16 cellular contexts compared by ENCODE assay signal in genomic region chr18:55879331-55879730, GRCh38.
DNase-seq lines count a peak whose midpoint lies in the region; ATAC-seq and TF ChIP-seq lines count a peak whose summit lies in the region.
"Had no signal": no experiment of that assay in that cellular context is flagged by ENCODE, and none has a peak within 500 bp of the region (broad histone marks: within the 10 kb centered on the region; RNA-seq: fewer than 3 reads in every experiment).

No MANE protein-coding gene starts in this region.

- H3K4me3 Mint-ChIP-seq in WTC11 = no peak overlapping the region
- H3K4me3 Mint-ChIP-seq: CD8-positive, alpha-beta memory T cell; GM23338 had no signal

- no TSS peak for BruUV-seq in PC-3 (replicated peaks; lab: Mats Ljungman, UMichigan)

- no peak overlapping the region for H3K9ac ChIP-seq in adipocyte (ENCODE audit: low read length)
- H3K9ac ChIP-seq in PC-3 (ENCODE audit: low read length) = no peak overlapping the region
- H3K9ac ChIP-seq: BLaER1 had no signal

- ATAC-seq in WTC11 (no peak), PC-3 (no peak), GM21825 (IDR thresholded peaks at IDR 0.05; ENCODE audit: unreplicated experiment) (no peak)
- ATAC-seq: GM23338 had no signal

- no peak overlapping the region for H2AFZ ChIP-seq in osteoblast (ENCODE audit: low read length)
- no peak overlapping the region for H2AFZ ChIP-seq in PC-3 (ENCODE audit: low read length)
- H2AFZ ChIP-seq: GM23338 had no signal

- no peaks in the 10 kb centered on the region for H3F3A ChIP-seq in PC-3 (ENCODE audit: low read length, unreplicated experiment)

- H3K9me2 ChIP-seq in PC-3 (replicated peaks; ENCODE audit: low read length) = no peaks in the 10 kb centered on the region

- H3K9me3 ChIP-seq in adipocyte (ENCODE audit: control insufficient read depth, low read length) (no peaks in the 10 kb centered on the region), osteoblast (ENCODE audit: low read depth, low read length) (no peaks in the 10 kb centered on the region), PC-3 (ENCODE audit: low read length) (no peaks in the 10 kb centered on the region)
- H3K9me3 ChIP-seq: BLaER1 had no signal

- intact Hi-C loops in PC-3 (cut with micrococcal nuclease) = no loop called here

- H3K79me2 ChIP-seq in osteoblast (ENCODE audit: insufficient read depth, low read length) (no peaks in the 10 kb centered on the region), PC-3 (ENCODE audit: low read length) (no peaks in the 10 kb centered on the region)

- H4K20me1 ChIP-seq in osteoblast (ENCODE audit: insufficient read depth, low read length) = no peaks in the 10 kb centered on the region
- H4K20me1 ChIP-seq in PC-3 (ENCODE audit: low read length) = no peaks in the 10 kb centered on the region
- H4K20me1 ChIP-seq: BLaER1 had no signal

- no peaks in the 10 kb centered on the region for H3K36me3 ChIP-seq in adipocyte (ENCODE audit: control insufficient read depth, insufficient read depth, low read length, severe bottlenecking)
- H3K36me3 ChIP-seq in osteoblast (ENCODE audit: insufficient read depth, low read length) = no peaks in the 10 kb centered on the region
- H3K36me3 ChIP-seq in PC-3 (ENCODE audit: low read depth, low read length) = no peaks in the 10 kb centered on the region
- H3K36me3 ChIP-seq: BLaER1 had no signal

- POLR2A ChIA-PET in WTC11 (lab: Charles Lee) = no interaction called here
- POLR2A ChIA-PET in PC-3 (lab: Charles Lee; ENCODE audit: unreplicated experiment) = no interaction called here

- DNase-seq in AG20443 (ENCODE audit: low spot score) (peak; percentile 18), adipocyte (ENCODE audit: low read depth) (peak; percentile 19), fibroblast of peridontal ligament (ENCODE audit: extremely low read depth) (peak; percentile 43), osteoblast (ENCODE audit: insufficient read length, low spot score, missing footprints) (peak; percentile 39), COLO668 (lab: John Stamatoyannopoulos, UW; ENCODE audit: unreplicated experiment) (no peak), WTC11 (ENCODE audit: low spot score) (no peak), PC-3 (no peak)
- DNase-seq: AML-193; CD8-positive, alpha-beta memory T cell; DMS53; H7; KBM-7 had no signal

- no peaks in the 10 kb centered on the region for H3K36me3 Mint-ChIP-seq in WTC11
- H3K36me3 Mint-ChIP-seq: CD8-positive, alpha-beta memory T cell had no signal

- no peaks in the 10 kb centered on the region for H3K27me3 ChIP-seq in adipocyte (replicated peaks; ENCODE audit: control insufficient read depth, insufficient read depth, low read length)
- no peaks in the 10 kb centered on the region for H3K27me3 ChIP-seq in osteoblast (ENCODE audit: insufficient read depth, low read length)
- no peaks in the 10 kb centered on the region for H3K27me3 ChIP-seq in PC-3 (ENCODE audit: low read length)
- H3K27me3 ChIP-seq: BLaER1 had no signal

- H3K27me3 Mint-ChIP-seq in WTC11 (ENCODE audit: low read depth) = no peaks in the 10 kb centered on the region
- H3K27me3 Mint-ChIP-seq: CD8-positive, alpha-beta memory T cell had no signal

- H3K4me1 ChIP-seq in adipocyte (ENCODE audit: control insufficient read depth, insufficient read depth, low read length) = peaks cover 11% of the 10 kb centered on the region
- peaks cover 13% of the 10 kb centered on the region for H3K4me1 ChIP-seq in osteoblast (ENCODE audit: insufficient read depth, low read length)
- no peaks in the 10 kb centered on the region for H3K4me1 ChIP-seq in PC-3 (ENCODE audit: insufficient read depth, low read length)

- no peak overlapping the region for H3K27ac Mint-ChIP-seq in WTC11
- H3K27ac Mint-ChIP-seq: CD8-positive, alpha-beta memory T cell; GM23338 had no signal

- H3K4me2 ChIP-seq in osteoblast (ENCODE audit: insufficient read depth, low read length) = peak overlapping the region; percentile 21
- H3K4me2 ChIP-seq in PC-3 (ENCODE audit: low read length) = no peak overlapping the region
- H3K4me2 ChIP-seq: BLaER1, GM23338 had no signal

- peaks cover 7% of the 10 kb centered on the region for H3K4me1 Mint-ChIP-seq in WTC11
- H3K4me1 Mint-ChIP-seq: CD8-positive, alpha-beta memory T cell had no signal

- H3K27ac ChIP-seq in osteoblast (ENCODE audit: low read depth, low read length) (peak overlapping the region; percentile 54), PC-3 (ENCODE audit: low read length) (no peak overlapping the region)
- H3K27ac ChIP-seq: 22Rv1, BLaER1 had no signal

- H3K4me3 ChIP-seq in adipocyte (ENCODE audit: low read length) (no peak overlapping the region), osteoblast (ENCODE audit: insufficient read depth, low read length) (no peak overlapping the region), PC-3 (ENCODE audit: low read length) (no peak overlapping the region)
- H3K4me3 ChIP-seq: BLaER1, GM23338 had no signal

- no peaks in the 10 kb centered on the region for H3K9me3 Mint-ChIP-seq in WTC11
- H3K9me3 Mint-ChIP-seq: GM23338 had no signal

- CTCF ChIA-PET in WTC11 (lab: Charles Lee) = no interaction called here
- CTCF ChIA-PET in PC-3 (lab: Charles Lee) = no interaction called here

- TF ChIP-seq CTCF in osteoblast (IDR thresholded peaks at IDR 0.05; ENCODE audit: extremely low read depth, low read depth, low read length) (no peak), WTC11 (IDR thresholded peaks at IDR 0.05) (no peak), PC-3 (conservative IDR thresholded peaks at IDR 0.05; ENCODE audit: low read depth, low read length) (no peak)

TF ChIP-seq in WTC11, 78 proteins besides CTCF, POLR2A, EP300 and RAD21:
- TF ChIP-seq CDX4 (CRISPR knock-in tag; IDR thresholded peaks at IDR 0.05; ENCODE audit: borderline replicate concordance) (no peak), TCF7 (CRISPR knock-in tag; IDR thresholded peaks at IDR 0.05; ENCODE audit: low read depth) (no peak), IRF2 (CRISPR knock-in tag; IDR thresholded peaks at IDR 0.05; ENCODE audit: borderline replicate concordance, low read depth) (no peak)

Comparison
In these comparisons a context has a peak if more than half of its experiments do, and no peak if none do; other contexts are left out.
1. DNase-seq: peak in AG20443 (single experiment), adipocyte (single experiment), fibroblast of peridontal ligament (single experiment) and osteoblast (single experiment); none in COLO668 (single experiment), WTC11 (single experiment) and PC-3 (single experiment).